Comparison of ENCODE assay signal across 14 cellular contexts in genomic region chr7:17105701-17106100, GRCh38.
"Had no signal": no experiment of that assay in that cellular context is flagged by ENCODE, and none has a peak within 500 bp of the region (broad histone marks: within the 10 kb centered on the region; RNA-seq: fewer than 3 reads in every experiment).

No MANE protein-coding gene starts in this region.

- H3K27ac Mint-ChIP-seq: activated T-helper 17 cell treated with anti-CD3 and anti-CD28 coated beads, Interleukin-2, amount 50 U/mL, for 72 hours; naive thymus-derived CD8-positive, alpha-beta T cell; stimulated activated memory B cell treated with anti-CD40 and anti-IgM and Interleukin-4, amounts not matched to agents 10 μg/mL and 1 μg/mL and 100 μg/mL, for 72 hours; T-helper 2 cell treated with Interferon-gamma antibody and Interleukin-4, amounts not matched to agents 5 μg/mL and 100 μg/mL, for 36 hours had no signal

- ATAC-seq: activated T-helper 17 cell treated with anti-CD3 and anti-CD28 coated beads, Interleukin-2, amount 50 U/mL, for 72 hours; mucosa of descending colon; naive thymus-derived CD8-positive, alpha-beta T cell; stimulated activated memory B cell treated with anti-CD40 and anti-IgM and Interleukin-4, amounts not matched to agents 10 μg/mL and 1 μg/mL and 100 μg/mL, for 72 hours had no signal

- DNase-seq: activated naive CD4-positive, alpha-beta T cell treated with Interleukin-2 at 50 U/mL for 16 hours; aorta; effector CD4-positive, alpha-beta T cell; esophagus squamous epithelium; left ventricle myocardium inferior; mucosa of descending colon; naive thymus-derived CD8-positive, alpha-beta T cell; stimulated activated CD4-positive, alpha-beta T cell treated with anti-CD3 and anti-CD28 coated beads, Interleukin-2, amount 100 ng/mL, for 48 hours had no signal

- H3K4me3 Mint-ChIP-seq: activated T-helper 17 cell treated with anti-CD3 and anti-CD28 coated beads, Interleukin-2, amount 50 U/mL, for 72 hours; naive thymus-derived CD8-positive, alpha-beta T cell; stimulated activated memory B cell treated with anti-CD40 and anti-IgM and Interleukin-4, amounts not matched to agents 10 μg/mL and 1 μg/mL and 100 μg/mL, for 72 hours; T-helper 2 cell treated with Interferon-gamma antibody and Interleukin-4, amounts not matched to agents 5 μg/mL and 100 μg/mL, for 36 hours had no signal

- H3K27ac ChIP-seq: cardiac muscle cell, esophagus squamous epithelium, left ventricle myocardium inferior, neutrophil, parathyroid adenoma had no signal

- H3K9me3 Mint-ChIP-seq: activated T-helper 17 cell treated with anti-CD3 and anti-CD28 coated beads, Interleukin-2, amount 50 U/mL, for 72 hours had no signal

- H3K27me3 Mint-ChIP-seq: activated T-helper 17 cell treated with anti-CD3 and anti-CD28 coated beads, Interleukin-2, amount 50 U/mL, for 72 hours; naive thymus-derived CD8-positive, alpha-beta T cell; stimulated activated memory B cell treated with anti-CD40 and anti-IgM and Interleukin-4, amounts not matched to agents 10 μg/mL and 1 μg/mL and 100 μg/mL, for 72 hours had no signal

- H2AFZ ChIP-seq: parathyroid adenoma had no signal

- H3K4me1 Mint-ChIP-seq: activated T-helper 17 cell treated with anti-CD3 and anti-CD28 coated beads, Interleukin-2, amount 50 U/mL, for 72 hours; naive thymus-derived CD8-positive, alpha-beta T cell had no signal

- H3K9me3 ChIP-seq: esophagus squamous epithelium, mucosa of descending colon, neutrophil had no signal

- H3K4me3 ChIP-seq: cardiac muscle cell, esophagus squamous epithelium, left ventricle myocardium inferior, mucosa of descending colon had no signal

- H3K9ac ChIP-seq: parathyroid adenoma had no signal

- H3K36me3 Mint-ChIP-seq: naive thymus-derived CD8-positive, alpha-beta T cell; stimulated activated memory B cell treated with anti-CD40 and anti-IgM and Interleukin-4, amounts not matched to agents 10 μg/mL and 1 μg/mL and 100 μg/mL, for 72 hours had no signal

- H3K27me3 ChIP-seq: cardiac muscle cell, esophagus squamous epithelium, neutrophil had no signal

- H3K4me1 ChIP-seq: left ventricle myocardium inferior, parathyroid adenoma had no signal

- H3K36me3 ChIP-seq: cardiac muscle cell, esophagus squamous epithelium, left ventricle myocardium inferior, neutrophil had no signal
